Comparison of ENCODE assay signal across 9 cellular contexts in the genomic region with DNA sequence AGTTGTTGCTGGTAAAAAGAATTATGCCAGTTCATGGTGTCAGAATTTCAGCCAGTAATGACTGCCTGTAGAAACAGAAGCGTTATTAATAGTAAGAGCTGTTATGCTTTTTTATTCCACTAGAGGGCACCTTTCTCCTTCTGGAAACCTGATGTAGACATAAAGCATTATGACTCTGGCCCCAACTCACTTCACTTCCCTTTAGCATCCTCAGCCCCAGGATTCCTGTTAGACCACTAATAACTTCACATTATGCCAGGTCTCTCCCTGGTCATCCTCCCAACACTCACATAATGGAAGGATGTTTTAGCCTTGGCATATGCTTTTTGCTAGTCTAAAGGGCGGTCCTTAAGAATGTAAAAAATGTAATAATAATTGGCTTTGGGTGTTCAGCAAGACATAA. TPM values are rescaled to one million over a fixed set of nuclear protein-coding genes. Genes with fewer than 3 reads are reported as not detected.
DNase-seq lines count a peak whose midpoint lies in the region; ATAC-seq, FAIRE-seq and TF ChIP-seq lines count a peak whose summit lies in the region.
"Had no signal": no experiment of that assay in that cellular context is flagged by ENCODE, and none has a peak within 500 bp of the region (broad histone marks: within the 10 kb centered on the region; RNA-seq: fewer than 3 reads in every experiment).

No MANE protein-coding gene starts in this region.

- intact Hi-C loops in ovary (cut with DNase I), result no loop called here

- ATAC-seq in HG02678 (IDR thresholded peaks at IDR 0.05; ENCODE audit: unreplicated experiment), result peak; percentile 63

- peak; percentile 69 for TF ChIP-seq CTCF in fibroblast of mammary gland (conservative IDR thresholded peaks at IDR 0.05; ENCODE audit: control insufficient read depth, insufficient read depth, low read depth, low read length)
- peak in 2 of 3 donors; percentile 32 for TF ChIP-seq CTCF in ovary (IDR thresholded peaks at IDR 0.05)

- H3K4me3 ChIP-seq in fibroblast of mammary gland (ENCODE audit: control insufficient read depth, low read depth, low read length), result no peak overlapping the region
- H3K4me3 ChIP-seq in ovary, result no peak overlapping the region

- H3K9me3 ChIP-seq in ovary, result no peaks in the 10 kb centered on the region

- H3K27me3 ChIP-seq in ovary, result no peaks in the 10 kb centered on the region

- TF ChIP-seq POLR2A in GM12892 (IDR thresholded peaks at IDR 0.05; ENCODE audit: low read depth, low read length), result no peak
- no peak for TF ChIP-seq POLR2A in ovary (IDR thresholded peaks at IDR 0.05)

- no peaks in the 10 kb centered on the region for H3K36me3 ChIP-seq in ovary

- WGBS in ovary, 3 donors, result 34 to 37% (median 35%) methylated on average over 2 of the region's 2 CpGs

- peak; percentile 43 for DNase-seq in AG08396 (ENCODE audit: low spot score)
- no peak for DNase-seq in GM12892 (ENCODE audit: insufficient read length)
- DNase-seq in NCI-H1105 treated with DMSO at 0.1 percent for 48 hours (lab: John Stamatoyannopoulos, UW), result peak; percentile 69
- DNase-seq in SKM-1 treated with dmso at 0.1 percent for 144 hours (lab: John Stamatoyannopoulos, UW; ENCODE audit: unreplicated experiment), result peak; percentile 86
- peak; percentile 73 for DNase-seq in fibroblast of mammary gland (ENCODE audit: low read depth)
- DNase-seq in ovary, result no peak
- DNase-seq in GOT3 (lab: John Stamatoyannopoulos, UW), result no peak

- H3K4me1 ChIP-seq in ovary (ENCODE audit: insufficient read depth), result no peaks in the 10 kb centered on the region

- TF ChIP-seq EP300 in ovary (IDR thresholded peaks at IDR 0.05), result no peak

- H3K27ac ChIP-seq in ovary, result no peak overlapping the region

- peak; percentile 94 for FAIRE-seq in GM12892 (lab: Jason Lieb, UNC)

RNA-seq across cellular contexts. Expression of a gene that starts 34.9 kb away (rescaled TPM):
- polyA plus RNA-seq in GM12892 (2012; ENCODE audit: missing spikeins), result 3.2 TPM
- total RNA-seq in ovary, result 1 to 10 TPM; 1.2 to 2.5 (median 1.9) TPM
- polyA plus RNA-seq in ovary, result 1 to 10 TPM in 1 of 2 donors, under 1 TPM in 1; 0.87 to 1.8 TPM

RNA-seq across cellular contexts. Expression of a gene that starts 35.0 kb away (rescaled TPM):
- not detected for polyA plus RNA-seq in GM12892 (2012; ENCODE audit: missing spikeins)
- total RNA-seq in ovary, result not detected
- not detected for polyA plus RNA-seq in ovary
- polyA plus RNA-seq: IgD-negative memory B cell had no signal

Comparison
In these comparisons a context has a peak if more than half of its experiments do, and no peak if none do; other contexts are left out.
1. DNase-seq: peak in AG08396 (single experiment), NCI-H1105 treated with DMSO at 0.1 percent for 48 hours (single experiment), SKM-1 treated with dmso at 0.1 percent for 144 hours (single experiment) and fibroblast of mammary gland (single experiment); none in GM12892 (single experiment), ovary (0 of 5) and GOT3 (single experiment).